Comparison of ENCODE assay signal across 11 cellular contexts in genomic region chr1:230303822-230304221, GRCh38.
A peak's percentile ranks its signal among the peaks of the same experiment; 100 is the strongest.
DNase-seq lines count a peak whose midpoint lies in the region; ATAC-seq, FAIRE-seq and TF ChIP-seq lines count a peak whose summit lies in the region.
"Had no signal": no experiment of that assay in that cellular context is flagged by ENCODE, and none has a peak within 500 bp of the region (broad histone marks: within the 10 kb centered on the region; RNA-seq: fewer than 3 reads in every experiment).

No MANE protein-coding gene starts in this region.

- DNase-seq in activated naive CD8-positive, alpha-beta T cell treated with anti-CD3 and anti-CD28 coated beads for 36 hours: no peak
- DNase-seq in NCI-H510A treated with DMSO at 0.1 percent for 48 hours (lab: John Stamatoyannopoulos, UW): peak; percentile 62
- peak; percentile 28 for DNase-seq in fibroblast of peridontal ligament (ENCODE audit: extremely low read depth)
- DNase-seq in HEK293T (ENCODE audit: extremely low spot score): no peak
- no peak for DNase-seq in GM19239 (ENCODE audit: insufficient read length, low spot score)
- DNase-seq: CD4-positive, CD25-positive, alpha-beta regulatory T cell; effector CD4-positive, alpha-beta T cell; NCI-H1694 had no signal

- POLR2A ChIA-PET in HEK293T (lab: Yijun Ruan, JAX): no interaction called here

- ATAC-seq in stimulated activated memory B cell treated with anti-CD40 and anti-IgM and Interleukin-4, amounts not matched to agents 10 μg/mL and 1 μg/mL and 100 μg/mL, for 72 hours: no peak
- ATAC-seq in HG03342 (IDR thresholded peaks at IDR 0.05; ENCODE audit: unreplicated experiment): no peak

- peak overlapping the region; percentile 46 for H3K27ac Mint-ChIP-seq in activated naive CD8-positive, alpha-beta T cell
- H3K27ac Mint-ChIP-seq in activated naive CD8-positive, alpha-beta T cell treated with anti-CD3 and anti-CD28 coated beads for 36 hours: no peak overlapping the region
- peak overlapping the region; percentile 1 for H3K27ac Mint-ChIP-seq in stimulated activated memory B cell treated with anti-CD40 and anti-IgM and Interleukin-4, amounts not matched to agents 10 μg/mL and 1 μg/mL and 100 μg/mL, for 72 hours
- H3K27ac Mint-ChIP-seq: CD4-positive, CD25-positive, alpha-beta regulatory T cell had no signal

- H3K4me1 Mint-ChIP-seq in activated naive CD8-positive, alpha-beta T cell (ENCODE audit: low read depth): peaks cover 12% of the 10 kb centered on the region
- peaks cover 22% of the 10 kb centered on the region for H3K4me1 Mint-ChIP-seq in activated naive CD8-positive, alpha-beta T cell treated with anti-CD3 and anti-CD28 coated beads for 36 hours
- H3K4me1 Mint-ChIP-seq in stimulated activated memory B cell treated with anti-CD40 and anti-IgM and Interleukin-4, amounts not matched to agents 10 μg/mL and 1 μg/mL and 100 μg/mL, for 72 hours: peaks cover 39% of the 10 kb centered on the region

- no peaks in the 10 kb centered on the region for H3K36me3 Mint-ChIP-seq in activated naive CD8-positive, alpha-beta T cell
- no peaks in the 10 kb centered on the region for H3K36me3 Mint-ChIP-seq in activated naive CD8-positive, alpha-beta T cell treated with anti-CD3 and anti-CD28 coated beads for 36 hours
- no peaks in the 10 kb centered on the region for H3K36me3 Mint-ChIP-seq in stimulated activated memory B cell treated with anti-CD40 and anti-IgM and Interleukin-4, amounts not matched to agents 10 μg/mL and 1 μg/mL and 100 μg/mL, for 72 hours
- H3K36me3 Mint-ChIP-seq: CD4-positive, CD25-positive, alpha-beta regulatory T cell had no signal

- H3K9me3 Mint-ChIP-seq in activated naive CD8-positive, alpha-beta T cell (ENCODE audit: low read depth): no peaks in the 10 kb centered on the region
- no peaks in the 10 kb centered on the region for H3K9me3 Mint-ChIP-seq in activated naive CD8-positive, alpha-beta T cell treated with anti-CD3 and anti-CD28 coated beads for 36 hours
- H3K9me3 Mint-ChIP-seq in stimulated activated memory B cell treated with anti-CD40 and anti-IgM and Interleukin-4, amounts not matched to agents 10 μg/mL and 1 μg/mL and 100 μg/mL, for 72 hours: no peaks in the 10 kb centered on the region

- H3K27me3 Mint-ChIP-seq in activated naive CD8-positive, alpha-beta T cell: no peaks in the 10 kb centered on the region
- H3K27me3 Mint-ChIP-seq in activated naive CD8-positive, alpha-beta T cell treated with anti-CD3 and anti-CD28 coated beads for 36 hours: no peaks in the 10 kb centered on the region
- H3K27me3 Mint-ChIP-seq in stimulated activated memory B cell treated with anti-CD40 and anti-IgM and Interleukin-4, amounts not matched to agents 10 μg/mL and 1 μg/mL and 100 μg/mL, for 72 hours: no peaks in the 10 kb centered on the region
- H3K27me3 Mint-ChIP-seq: CD4-positive, CD25-positive, alpha-beta regulatory T cell had no signal

- H3K4me3 Mint-ChIP-seq in activated naive CD8-positive, alpha-beta T cell: no peak overlapping the region
- no peak overlapping the region for H3K4me3 Mint-ChIP-seq in activated naive CD8-positive, alpha-beta T cell treated with anti-CD3 and anti-CD28 coated beads for 36 hours
- no peak overlapping the region for H3K4me3 Mint-ChIP-seq in stimulated activated memory B cell treated with anti-CD40 and anti-IgM and Interleukin-4, amounts not matched to agents 10 μg/mL and 1 μg/mL and 100 μg/mL, for 72 hours
- H3K4me3 Mint-ChIP-seq: CD4-positive, CD25-positive, alpha-beta regulatory T cell had no signal

- FAIRE-seq in GM19239 (lab: Jason Lieb, UNC): no peak

- CTCF ChIA-PET in HEK293T (lab: Yijun Ruan, JAX): interaction anchor here (0.8 to 1.1 kb wide), 2 partner anchors 643 to 684 kb away, joined by 3 read pairs; no protein-coding TSS in a partner anchor

TF ChIP-seq in HEK293T, 16 proteins besides CTCF, POLR2A, EP300 and RAD21:
- no peak for TF ChIP-seq HDGF (IDR thresholded peaks at IDR 0.05; ENCODE audit: borderline replicate concordance)
- TF ChIP-seq FOXA1 (IDR thresholded peaks at IDR 0.05): no peak
- TF ChIP-seq BHLHE40 (IDR thresholded peaks at IDR 0.05; ENCODE audit: borderline replicate concordance): no peak
- no peak for TF ChIP-seq ARNT (IDR thresholded peaks at IDR 0.05)
- TF ChIP-seq ELF4 (IDR thresholded peaks at IDR 0.05): no peak
- no peak for TF ChIP-seq ZNF384 (IDR thresholded peaks at IDR 0.05)
TF ChIP-seq in HEK293T: peak in this region for 0.

Comparison
In these comparisons a context has a peak if more than half of its experiments do, and no peak if none do; other contexts are left out.
1. DNase-seq: peak in NCI-H510A treated with DMSO at 0.1 percent for 48 hours (single experiment) and fibroblast of peridontal ligament (single experiment); none in activated naive CD8-positive, alpha-beta T cell treated with anti-CD3 and anti-CD28 coated beads for 36 hours (single experiment), HEK293T (single experiment) and GM19239 (single experiment).